Comparison of ENCODE assay signal across 8 cellular contexts in the genomic region with DNA sequence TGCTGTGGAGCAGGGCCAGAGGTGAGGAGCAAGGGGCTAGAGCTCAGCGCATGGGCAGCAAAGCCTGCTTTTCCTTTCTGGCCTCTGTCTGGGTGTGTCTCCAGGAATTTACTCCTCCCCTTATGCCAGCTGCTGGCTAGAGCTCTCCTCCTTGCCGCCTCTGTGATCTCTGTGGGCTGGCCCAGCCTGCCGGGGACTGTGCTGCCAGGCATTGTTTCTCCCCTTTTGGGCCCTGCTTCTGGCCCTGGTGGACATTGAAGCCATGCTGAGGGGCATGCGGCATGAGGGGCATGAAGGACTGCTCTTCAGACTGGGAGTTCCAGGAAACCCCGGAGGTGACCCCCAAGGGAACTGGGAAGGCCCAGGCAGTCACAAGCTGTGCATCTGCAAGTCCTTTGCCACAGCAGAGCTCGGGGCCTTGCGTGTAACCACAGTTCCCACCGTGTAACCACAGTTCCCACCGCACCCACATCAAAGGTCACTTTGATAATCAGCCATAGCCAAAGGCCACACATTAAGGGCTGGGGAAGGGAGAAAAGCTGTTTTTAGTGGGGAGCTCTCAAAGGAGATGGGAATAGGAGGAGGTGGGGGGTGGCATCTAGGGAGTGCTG.
A peak's percentile ranks its signal among the peaks of the same experiment; 100 is the strongest.
DNase-seq lines count a peak whose midpoint lies in the region; ATAC-seq and TF ChIP-seq lines count a peak whose summit lies in the region.

No MANE protein-coding gene starts in this region.

- H3K79me2 ChIP-seq in DND-41 (ENCODE audit: insufficient read depth, low read length) = no peaks in the 10 kb centered on the region
- no peaks in the 10 kb centered on the region for H3K79me2 ChIP-seq in osteoblast (ENCODE audit: insufficient read depth, low read length)

- no peaks in the 10 kb centered on the region for H3K9me3 ChIP-seq in DND-41 (ENCODE audit: insufficient read depth, low read length, severe bottlenecking)
- H3K9me3 ChIP-seq in osteoblast (ENCODE audit: low read depth, low read length) = no peaks in the 10 kb centered on the region

- H3K4me1 ChIP-seq in DND-41 (ENCODE audit: insufficient read depth, low read length) (peaks cover 33% of the 10 kb centered on the region), osteoblast (ENCODE audit: insufficient read depth, low read length) (peaks cover 84% of the 10 kb centered on the region)

- no peak for TF ChIP-seq CTCF in DND-41 (IDR thresholded peaks at IDR 0.05; ENCODE audit: borderline replicate concordance, extremely low read depth, low read length, poor library complexity, severe bottlenecking)
- TF ChIP-seq CTCF in dorsolateral prefrontal cortex (IDR thresholded peaks at IDR 0.05 in 54 of 56, conservative IDR thresholded peaks at IDR 0.05 in 2 of 56; ENCODE audit: low read depth in 1 of 56, partially characterized antibody in 56 of 56) = peak in 1 of 56 donors; percentile 16
- no peak for TF ChIP-seq CTCF in osteoblast (IDR thresholded peaks at IDR 0.05; ENCODE audit: extremely low read depth, low read depth, low read length)

- no peak overlapping the region for H2AFZ ChIP-seq in DND-41 (ENCODE audit: low read depth, low read length)
- H2AFZ ChIP-seq in osteoblast (ENCODE audit: low read length) = peak overlapping the region; percentile 34

- no peaks in the 10 kb centered on the region for H3K36me3 ChIP-seq in DND-41 (ENCODE audit: insufficient read depth, low read length)
- no peaks in the 10 kb centered on the region for H3K36me3 ChIP-seq in osteoblast (ENCODE audit: insufficient read depth, low read length)

- H3K9ac ChIP-seq in DND-41 (ENCODE audit: low read depth, low read length) = no peak overlapping the region

- peaks cover 47% of the 10 kb centered on the region for H3K27me3 ChIP-seq in DND-41 (ENCODE audit: insufficient read depth, low read length, poor library complexity)
- H3K27me3 ChIP-seq in dorsolateral prefrontal cortex = no peaks in the 10 kb centered on the region
- H3K27me3 ChIP-seq in osteoblast (ENCODE audit: insufficient read depth, low read length) = no peaks in the 10 kb centered on the region

- H3K4me3 ChIP-seq in DND-41 (ENCODE audit: low read depth in 1 of 2, low read length in 2 of 2) (no peak overlapping the region), dorsolateral prefrontal cortex (peak overlapping the region in 3 of 59 donors; percentile 60 to 62 (median 61)), osteoblast (ENCODE audit: insufficient read depth, low read length) (no peak overlapping the region)

- H3K27ac ChIP-seq in DND-41 (ENCODE audit: low read length) (no peak overlapping the region), dorsolateral prefrontal cortex (peak overlapping the region; percentile 80 to 99 (median 97)), osteoblast (ENCODE audit: low read depth, low read length) (peak overlapping the region; percentile 75)

- H3K4me2 ChIP-seq in DND-41 (ENCODE audit: insufficient read depth, low read length) = no peak overlapping the region
- no peak overlapping the region for H3K4me2 ChIP-seq in osteoblast (ENCODE audit: insufficient read depth, low read length)

- H4K20me1 ChIP-seq in DND-41 (ENCODE audit: insufficient read depth, low read length) (peaks cover 6% of the 10 kb centered on the region), osteoblast (ENCODE audit: insufficient read depth, low read length) (no peaks in the 10 kb centered on the region)

- DNase-seq in DND-41 (peak; percentile 68), OCI-M1 (lab: John Stamatoyannopoulos, UW) (peak; percentile 70), dorsolateral prefrontal cortex (peak in 1 of 10 donors; percentile 63), osteoblast (ENCODE audit: insufficient read length, low spot score, missing footprints) (no peak), GM19240 (ENCODE audit: insufficient read length, low spot score) (no peak), HK-2 (ENCODE audit: unreplicated experiment) (no peak)

- ATAC-seq in DND-41 (ENCODE audit: insufficient read depth, low read depth) (peak; percentile 65), HG03159 (IDR thresholded peaks at IDR 0.05; ENCODE audit: unreplicated experiment) (no peak), HG02973 (IDR thresholded peaks at IDR 0.05; ENCODE audit: unreplicated experiment) (no peak)

- intact Hi-C loops in dorsolateral prefrontal cortex (cut with DNase I) = loop anchor here (2.0 to 10.0 kb wide), 3 partner anchors 63 to 131 kb away; a partner anchor contains a TSS

Comparison
In these comparisons a context has a peak if more than half of its experiments do, and no peak if none do; other contexts are left out.
1. DNase-seq: peak in DND-41 (single experiment) and OCI-M1 (single experiment); none in osteoblast (single experiment), GM19240 (single experiment) and HK-2 (single experiment).